1 cellular context compared by ENCODE assay signal in genomic region chr17:78416791-78417530, GRCh38.
TF ChIP-seq lines count a peak whose summit lies in the region.

No MANE protein-coding gene starts in this region.

TF ChIP-seq in H1, 55 proteins besides CTCF, POLR2A, EP300 and RAD21:
- TF ChIP-seq SAP30 (IDR thresholded peaks at IDR 0.05; ENCODE audit: insufficient read depth, insufficient replicate concordance, low read length) (no peak), ZNF274 (IDR thresholded peaks at IDR 0.05; ENCODE audit: borderline replicate concordance, extremely low read depth, low read length) (no peak), RXRA (IDR thresholded peaks at IDR 0.05; ENCODE audit: insufficient read depth, low read depth, low read length) (no peak), GTF2F1 (IDR thresholded peaks at IDR 0.05; ENCODE audit: borderline replicate concordance, low read depth, low read length) (no peak), CBX5 (IDR thresholded peaks at IDR 0.05; ENCODE audit: low read depth, low read length) (no peak), MAX (IDR thresholded peaks at IDR 0.05) (no peak), SIN3A (conservative IDR thresholded peaks at IDR 0.05 in 1 of 2, IDR thresholded peaks at IDR 0.05 in 1 of 2; ENCODE audit: low read depth in 1 of 2, low read length in 2 of 2) (no peak), NRF1 (IDR thresholded peaks at IDR 0.05; ENCODE audit: low read depth, low read length) (no peak)
TF ChIP-seq in H1: peak in this region for 0.
